8 cellular contexts compared by ENCODE assay signal in the genomic region with DNA sequence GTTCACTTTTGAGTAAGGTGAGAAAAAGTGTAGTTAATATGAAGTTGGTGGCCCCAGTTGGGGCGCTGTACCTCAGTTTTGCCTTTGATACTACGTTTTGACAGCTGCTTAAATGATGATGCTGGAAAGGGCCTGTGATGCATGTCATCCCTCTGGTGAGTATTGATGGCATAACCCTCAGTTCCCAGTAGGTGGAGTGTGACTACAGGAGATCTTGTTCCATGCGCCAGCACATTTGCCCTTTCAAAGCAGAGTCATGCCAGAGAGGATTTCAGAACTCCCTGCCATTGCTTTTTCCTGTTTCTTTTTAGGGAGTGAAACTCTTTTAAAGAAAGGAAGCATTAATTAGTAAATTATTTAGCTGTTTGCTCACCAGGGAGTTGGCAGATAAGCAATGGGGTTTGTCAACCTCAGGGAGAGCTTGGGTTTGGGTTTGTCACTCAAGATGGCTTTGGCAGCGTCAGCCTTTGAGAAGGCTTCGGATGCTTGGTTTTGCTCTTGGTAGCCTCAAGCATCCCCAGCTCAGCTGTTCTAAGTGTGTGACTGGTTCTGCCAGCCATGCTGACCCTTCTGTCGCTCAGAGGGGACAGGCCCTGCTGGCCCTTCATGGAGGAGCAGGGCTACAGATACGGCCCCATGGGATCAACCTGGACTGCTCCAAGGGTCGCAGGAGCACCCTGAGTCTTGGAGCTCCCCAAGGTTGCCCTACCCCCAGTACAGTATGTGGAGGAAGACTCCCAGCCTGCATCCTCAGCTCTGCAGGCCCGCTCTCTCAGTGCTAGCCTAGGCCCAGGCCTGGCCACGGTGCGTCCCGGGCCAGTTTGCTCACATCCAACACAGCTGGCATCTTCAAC. TPM values are rescaled to one million over a fixed set of nuclear protein-coding genes. Genes with fewer than 3 reads are reported as not detected.
DNase-seq lines count a peak whose midpoint lies in the region; ATAC-seq and TF ChIP-seq lines count a peak whose summit lies in the region.

No MANE protein-coding gene starts in this region.

- peak; percentile 52 for ATAC-seq in GM19397 (IDR thresholded peaks at IDR 0.05; ENCODE audit: unreplicated experiment)
- peak; percentile 44 for ATAC-seq in HG03457 (IDR thresholded peaks at IDR 0.05; ENCODE audit: unreplicated experiment)

- H3K4me3 Mint-ChIP-seq in mesothelial cell of epicardium: no peak overlapping the region

- peak overlapping the region; percentile 32 for H3K27ac Mint-ChIP-seq in mesothelial cell of epicardium

- H3K27me3 Mint-ChIP-seq in mesothelial cell of epicardium (ENCODE audit: low read depth): no peaks in the 10 kb centered on the region

- peak; percentile 68 for DNase-seq in Caki2 (ENCODE audit: low read depth)
- DNase-seq in NCI-H446 (lab: John Stamatoyannopoulos, UW): peak; percentile 33 to 65
- peak; percentile 21 to 34 for DNase-seq in activated CD4-positive, alpha-beta T cell treated with anti-CD3 and anti-CD28 coated beads for 4 hours
- peak; percentile 81 for DNase-seq in epidermal melanocyte (ENCODE audit: insufficient read length, low spot score)
- DNase-seq in mesothelial cell of epicardium (ENCODE audit: low spot score in 2 of 2, unreplicated experiment in 2 of 2): no peak
- DNase-seq in stimulated activated naive CD4-positive, alpha-beta T cell (lab: John Stamatoyannopoulos, UW): peak in 4 of 6 experiments; percentile 2 to 53 (median 23)

- no peaks in the 10 kb centered on the region for H3K9me3 Mint-ChIP-seq in mesothelial cell of epicardium

- in situ Hi-C loops in Caki2 (cut with HindIII; ENCODE audit: low pct_unique_long_range_greater_than_20kb, low sequenced_read_pairs): no loop called here

- TF ChIP-seq CTCF in mesothelial cell of epicardium (IDR thresholded peaks at IDR 0.05; ENCODE audit: unreplicated experiment): peak; percentile 47

- H3K4me1 Mint-ChIP-seq in mesothelial cell of epicardium: peaks cover 25% of the 10 kb centered on the region

- peaks cover 3% of the 10 kb centered on the region for H3K36me3 Mint-ChIP-seq in mesothelial cell of epicardium

RNA-seq across cellular contexts. Expression of gene ARMC9, which starts 29.1 kb away (rescaled TPM):
- total RNA-seq in Caki2 (2014; rRNA removed; shearing (Covaris generic); ENCODE audit: low replicate concordance): 39.4 and 39.8 TPM in 2 replicates
- 49.8 to 52.3 TPM (median 51.6 TPM) in 3 replicates for total RNA-seq in mesothelial cell of epicardium

Comparison
In these comparisons a context has a peak if more than half of its experiments do, and no peak if none do; other contexts are left out.
1. DNase-seq: peak in Caki2 (single experiment), NCI-H446 (2 of 2), activated CD4-positive, alpha-beta T cell treated with anti-CD3 and anti-CD28 coated beads for 4 hours (2 of 2), epidermal melanocyte (single experiment) and stimulated activated naive CD4-positive, alpha-beta T cell (4 of 6); none in mesothelial cell of epicardium (0 of 2).